In genomic region chr17:81390436-81391214, GRCh38 we compare ENCODE assay signal across 12 cellular contexts. TPM values are rescaled to one million over a fixed set of nuclear protein-coding genes. Genes with fewer than 3 reads are reported as not detected.
DNase-seq lines count a peak whose midpoint lies in the region; ATAC-seq and TF ChIP-seq lines count a peak whose summit lies in the region.
"Had no signal": no experiment of that assay in that cellular context is flagged by ENCODE, and none has a peak within 500 bp of the region (broad histone marks: within the 10 kb centered on the region; RNA-seq: fewer than 3 reads in every experiment).

No MANE protein-coding gene starts in this region.

- POLR2A ChIA-PET in Panc1 (lab: Charles Lee) = no interaction called here

- 60 to 63% methylated on average over 22 of the region's 22 CpGs for WGBS in ectodermal cell, 2 experiments
- WGBS in testis, 2 donors = 88 to 90% methylated on average over 22 of the region's 22 CpGs

- H3K36me3 Mint-ChIP-seq in neural progenitor cell = peaks cover 2% of the 10 kb centered on the region

- H3K27me3 ChIP-seq in Panc1 (ENCODE audit: control insufficient read depth, insufficient read depth, low read length) = no peaks in the 10 kb centered on the region
- H3K27me3 ChIP-seq in ectodermal cell (ENCODE audit: control insufficient read depth, insufficient read depth, low read length, poor library complexity, severe bottlenecking) = peaks cover 59% of the 10 kb centered on the region
- peaks cover 51% of the 10 kb centered on the region for H3K27me3 ChIP-seq in neural progenitor cell
- H3K27me3 ChIP-seq in tibial artery = no peaks in the 10 kb centered on the region
- no peaks in the 10 kb centered on the region for H3K27me3 ChIP-seq in testis

- no peaks in the 10 kb centered on the region; the same call in 1 of the 2 replicates for H3K36me3 ChIP-seq in Panc1 (ENCODE audit: control insufficient read depth, insufficient read depth, low read length)
- H3K36me3 ChIP-seq in ectodermal cell (ENCODE audit: control insufficient read depth, insufficient read depth, low read length) = peaks cover 4% of the 10 kb centered on the region
- H3K36me3 ChIP-seq in neural progenitor cell = no peaks in the 10 kb centered on the region
- no peaks in the 10 kb centered on the region for H3K36me3 ChIP-seq in tibial artery
- H3K36me3 ChIP-seq in testis (ENCODE audit: low read depth, missing control alignments) = no peaks in the 10 kb centered on the region

- no peak for DNase-seq in Panc1 (ENCODE audit: low read depth, low spot score)
- no peak for DNase-seq in neural progenitor cell (ENCODE audit: low spot score)
- no peak for DNase-seq in tibial artery
- no peak for DNase-seq in NCI-H146 treated with DMSO at 0.1 percent for 48 hours (lab: John Stamatoyannopoulos, UW; ENCODE audit: unreplicated experiment)
- DNase-seq in testis = no peak
- no peak for DNase-seq in foreskin melanocyte
- DNase-seq: activated CD8-positive, alpha-beta T cell treated with anti-CD3 and anti-CD28 coated beads, Interleukin-2, amount 10 ng/mL, durations not matched to agents 7 days and 5 days; activated gamma-delta T cell treated with Interleukin-2 at 50 U/mL for 16 hours; CD4-positive, alpha-beta memory T cell; NCI-H1694 treated with DMSO at 0.1 percent for 48 hours; stimulated activated CD4-positive, alpha-beta T cell treated with anti-CD3 and anti-CD28 coated beads, Interleukin-2, amount 100 ng/mL, for 24 hours had no signal

- CTCF ChIA-PET in Panc1 (lab: Charles Lee) = no interaction called here

- TF ChIP-seq POLR2A in testis (IDR thresholded peaks at IDR 0.05) = no peak

- H3K4me3 ChIP-seq in Panc1 (ENCODE audit: low read depth in 2 of 2, low read length in 2 of 2) = no peak overlapping the region
- peak overlapping the region; percentile 8 for H3K4me3 ChIP-seq in ectodermal cell (ENCODE audit: insufficient read depth, low read depth, low read length)
- H3K4me3 ChIP-seq in neural progenitor cell = no peak overlapping the region
- H3K4me3 ChIP-seq in tibial artery = no peak overlapping the region
- H3K4me3 ChIP-seq in testis = no peak overlapping the region

- H3K79me2 ChIP-seq in neural progenitor cell (ENCODE audit: low read depth) = peaks cover 59% of the 10 kb centered on the region

- no peak overlapping the region for H2AFZ ChIP-seq in neural progenitor cell (replicated peaks)

- peak overlapping the region; percentile 100 for H3K27ac ChIP-seq in Panc1 (ENCODE audit: low read length)
- H3K27ac ChIP-seq in ectodermal cell (ENCODE audit: insufficient read depth, low read depth, low read length, poor library complexity, severe bottlenecking) = peak overlapping the region; percentile 17
- no peak overlapping the region for H3K27ac ChIP-seq in neural progenitor cell
- H3K27ac ChIP-seq in tibial artery = peak overlapping the region; percentile 91 to 97
- no peak overlapping the region for H3K27ac ChIP-seq in testis

- TF ChIP-seq CTCF in Panc1 (IDR thresholded peaks at IDR 0.05) (no peak; the same call in 1 of the 2 replicates), neural progenitor cell (IDR thresholded peaks at IDR 0.05) (no peak), tibial artery (IDR thresholded peaks at IDR 0.05) (no peak), testis (IDR thresholded peaks at IDR 0.05) (no peak)

- in situ Hi-C loops in Panc1 (cut with HindIII; ENCODE audit: low pct_unique_long_range_greater_than_20kb, low sequenced_read_pairs) = no loop called here

- intact Hi-C loops in Panc1 (cut with micrococcal nuclease; ENCODE audit: unreplicated experiment) = loop anchor here (5.0 kb wide), 1 partner anchor 127 kb away; no protein-coding TSS in a partner anchor
- intact Hi-C loops in tibial artery (cut with DNase I; ENCODE audit: low total_unique reads) = loop anchor here (5.0 kb wide), 1 partner anchor 92 kb away; no protein-coding TSS in a partner anchor
- intact Hi-C loops in testis (cut with DNase I; ENCODE audit: low total_unique reads) = no loop called here

- peaks cover 78% of the 10 kb centered on the region for H4K20me1 ChIP-seq in neural progenitor cell (ENCODE audit: low read depth)

- peaks cover 59% of the 10 kb centered on the region for H3K4me1 Mint-ChIP-seq in neural progenitor cell

- H3K9me3 Mint-ChIP-seq in neural progenitor cell = no peaks in the 10 kb centered on the region

- H3K4me2 ChIP-seq in neural progenitor cell = peak overlapping the region; percentile 35

- no TSS peak for BruUV-seq in Panc1 (replicated peaks; lab: Mats Ljungman, UMichigan)

- H3K9ac ChIP-seq in neural progenitor cell = no peak overlapping the region

- H3K9me3 ChIP-seq in Panc1 (ENCODE audit: control insufficient read depth, insufficient read depth, low read depth, low read length) (no peaks in the 10 kb centered on the region), ectodermal cell (ENCODE audit: control insufficient read depth, low read length) (no peaks in the 10 kb centered on the region), neural progenitor cell (ENCODE audit: low read depth) (no peaks in the 10 kb centered on the region), tibial artery (no peaks in the 10 kb centered on the region), testis (no peaks in the 10 kb centered on the region)

- peaks cover 4% of the 10 kb centered on the region for H3K27me3 Mint-ChIP-seq in neural progenitor cell (ENCODE audit: insufficient read depth, low read depth)

- no peak for ATAC-seq in Panc1
- ATAC-seq: activated CD8-positive, alpha-beta T cell treated with anti-CD3 and anti-CD28 coated beads, Interleukin-2, amount 10 ng/mL, durations not matched to agents 7 days and 5 days had no signal

- H3K27ac Mint-ChIP-seq in neural progenitor cell = peak overlapping the region; percentile 88
- H3K27ac Mint-ChIP-seq: activated CD8-positive, alpha-beta T cell treated with anti-CD3 and anti-CD28 coated beads, Interleukin-2, amount 10 ng/mL, durations not matched to agents 7 days and 5 days had no signal

- peak overlapping the region; percentile 94 for H3K4me3 Mint-ChIP-seq in neural progenitor cell
- H3K4me3 Mint-ChIP-seq: activated CD8-positive, alpha-beta T cell treated with anti-CD3 and anti-CD28 coated beads, Interleukin-2, amount 10 ng/mL, durations not matched to agents 7 days and 5 days had no signal

- H3K4me1 ChIP-seq in Panc1 (ENCODE audit: control insufficient read depth, insufficient read depth, low read length) (peaks cover 69% of the 10 kb centered on the region), ectodermal cell (ENCODE audit: control insufficient read depth, insufficient read depth, low read length) (peaks cover 66% of the 10 kb centered on the region), neural progenitor cell (peaks cover 64% of the 10 kb centered on the region), tibial artery (peaks cover 7 to 77% (median 60%) of the 10 kb centered on the region in 4 donors), testis (peaks cover 50% of the 10 kb centered on the region)

- peaks cover 62% of the 10 kb centered on the region for H3F3A ChIP-seq in neural progenitor cell (ENCODE audit: low read depth)

RNA-seq across cellular contexts. Expression of gene BAHCC1, which starts 4.6 kb away (rescaled TPM):
- total RNA-seq in Panc1 (2021; ENCODE audit: unreplicated experiment) (77.4 TPM), neural progenitor cell (ENCODE audit: low replicate concordance) (3.4 and 26.3 TPM in 2 replicates), testis (10 to 100 TPM; 29.2 to 30.2 TPM)
- 129 TPM for polyA plus RNA-seq in Panc1 (2012; ENCODE audit: insufficient read length)
- 26.9 TPM for polyA plus RNA-seq in ectodermal cell (2013, experiment 1 of 4)
- 37.1 TPM for polyA plus RNA-seq in ectodermal cell (2013, experiment 2 of 4)
- 32.4 TPM for polyA plus RNA-seq in ectodermal cell (2013, experiment 3 of 4)
- polyA plus RNA-seq in ectodermal cell (2013, experiment 4 of 4) = 38.6 TPM
- 11.3 TPM for polyA plus RNA-seq in testis (ENCODE audit: insufficient read depth, low read depth, low replicate concordance)
- total RNA-seq: CD4-positive, alpha-beta memory T cell had no signal
- polyA plus RNA-seq: CD4-positive, alpha-beta memory T cell had no signal

Comparison
In these comparisons a context has a peak if more than half of its experiments do, and no peak if none do; other contexts are left out.
1. H3K27ac ChIP-seq: peak in Panc1 (single experiment), ectodermal cell (single experiment) and tibial artery (2 of 2); none in neural progenitor cell (single experiment) and testis (0 of 2).